Comparison of ENCODE assay signal across 22 cellular contexts in genomic region chr4:29578329-29578728, GRCh38.
"Had no signal": no experiment of that assay in that cellular context is flagged by ENCODE, and none has a peak within 500 bp of the region (broad histone marks: within the 10 kb centered on the region; RNA-seq: fewer than 3 reads in every experiment).

No MANE protein-coding gene starts in this region.

- H2AFZ ChIP-seq: hepatocyte had no signal

- DNase-seq: dorsolateral prefrontal cortex; effector CD8-positive, alpha-beta T cell; foreskin melanocyte; head of caudate nucleus; kidney; left cardiac atrium; left ventricle myocardium superior; mesendoderm; naive B cell; nephron progenitor cell; posterior cingulate gyrus; sigmoid colon; stimulated activated CD4-positive, alpha-beta T cell treated with anti-CD3 and anti-CD28 coated beads, Interleukin-2, amount 100 ng/mL, for 24 hours; stimulated activated CD4-positive, alpha-beta T cell treated with anti-CD3 and anti-CD28 coated beads, Interleukin-4, amount 100 ng/mL, for 4 hours; stimulated activated naive B cell treated with anti-CD40 and anti-IgM and Interleukin-4, amounts not matched to agents 10 μg/mL and 1 μg/mL and 100 μg/mL, for 72 hours; stimulated activated naive CD8-positive, alpha-beta T cell treated with anti-CD3 and anti-CD28 coated beads, Interleukin-15, amount 100 ng/mL, for 72 hours; testis; upper lobe of right lung had no signal

- H3K27me3 ChIP-seq: dorsolateral prefrontal cortex, hepatocyte, sigmoid colon, testis, tibial nerve, upper lobe of right lung, vagina had no signal

- H3K27ac ChIP-seq: dorsolateral prefrontal cortex, hepatocyte, sigmoid colon, skin epidermis, testis, tibial nerve, upper lobe of right lung, vagina had no signal

- H3K36me3 ChIP-seq: sigmoid colon, tibial nerve, upper lobe of right lung, vagina had no signal

- H3K9me3 ChIP-seq: sigmoid colon, testis, tibial nerve, upper lobe of right lung, vagina had no signal

- H3K79me2 ChIP-seq: hepatocyte had no signal

- H3K4me2 ChIP-seq: hepatocyte had no signal

- H3K4me3 ChIP-seq: dorsolateral prefrontal cortex, hepatocyte, sigmoid colon, skin epidermis, testis, tibial nerve, upper lobe of right lung, vagina had no signal
